Comparison of ENCODE assay signal across 9 cellular contexts in genomic region chr1:119713039-119713537, GRCh38. TPM values are rescaled to one million over a fixed set of nuclear protein-coding genes. Genes with fewer than 3 reads are reported as not detected.
DNase-seq lines count a peak whose midpoint lies in the region; ATAC-seq and TF ChIP-seq lines count a peak whose summit lies in the region.
"Had no signal": no experiment of that assay in that cellular context is flagged by ENCODE, and none has a peak within 500 bp of the region (broad histone marks: within the 10 kb centered on the region; RNA-seq: fewer than 3 reads in every experiment).

No MANE protein-coding gene starts in this region.

- H3K27me3 ChIP-seq in AG04450 (ENCODE audit: control insufficient read depth, insufficient read depth, low read length): peaks cover 14% of the 10 kb centered on the region
- H3K27me3 ChIP-seq in right cardiac atrium (ENCODE audit: control insufficient read depth, insufficient read depth): no peaks in the 10 kb centered on the region
- peaks cover 21% of the 10 kb centered on the region for H3K27me3 ChIP-seq in skeletal muscle satellite cell (ENCODE audit: control insufficient read depth, insufficient read depth, low read length)

- H3K9me3 ChIP-seq in AG04450 (ENCODE audit: control insufficient read depth, insufficient read depth, low read length) (peaks cover 3% of the 10 kb centered on the region; the same call in 1 of the 2 replicates), right cardiac atrium (ENCODE audit: control insufficient read depth, low read length) (no peaks in the 10 kb centered on the region), skeletal muscle satellite cell (replicated peaks; ENCODE audit: low read length) (no peaks in the 10 kb centered on the region)

- peak overlapping the region; percentile 59 for H3K9ac ChIP-seq in skeletal muscle satellite cell (ENCODE audit: low read depth, low read length)

- no peaks in the 10 kb centered on the region for H3K27me3 Mint-ChIP-seq in activated CD8-positive, alpha-beta T cell treated with anti-CD3 and anti-CD28 coated beads for 36 hours

- no peaks in the 10 kb centered on the region for H3K4me1 ChIP-seq in right cardiac atrium (ENCODE audit: control insufficient read depth, insufficient read depth, low read length)
- peaks cover 16% of the 10 kb centered on the region for H3K4me1 ChIP-seq in skeletal muscle satellite cell (ENCODE audit: control insufficient read depth, insufficient read depth, low read length)

- peaks cover 2% of the 10 kb centered on the region for H3K9me3 Mint-ChIP-seq in activated CD8-positive, alpha-beta T cell treated with anti-CD3 and anti-CD28 coated beads for 36 hours

- peaks cover 43% of the 10 kb centered on the region for H3K4me1 Mint-ChIP-seq in activated CD8-positive, alpha-beta T cell treated with anti-CD3 and anti-CD28 coated beads for 36 hours (ENCODE audit: low read depth)

- TF ChIP-seq CTCF in AG04450 (IDR thresholded peaks at IDR 0.05; ENCODE audit: low read depth, low read length): no peak
- no peak for TF ChIP-seq CTCF in HFF-Myc (IDR thresholded peaks at IDR 0.05; ENCODE audit: low read depth, low read length, missing control alignments)
- no peak for TF ChIP-seq CTCF in activated CD8-positive, alpha-beta T cell treated with anti-CD3 and anti-CD28 coated beads for 36 hours (IDR thresholded peaks at IDR 0.05)

- H3K36me3 ChIP-seq in skeletal muscle satellite cell (ENCODE audit: insufficient read depth, low read length): no peaks in the 10 kb centered on the region

- CTCF ChIA-PET in AG04450 (lab: Charles Lee): interaction anchor here (4.3 kb wide), 1 partner anchor 38 kb away, joined by 29 read pairs; no protein-coding TSS in a partner anchor
- CTCF ChIA-PET in activated CD8-positive, alpha-beta T cell treated with anti-CD3 and anti-CD28 coated beads for 36 hours (lab: Charles Lee): interaction anchor here (0.8 to 1.4 kb wide), 2 partner anchors 33 to 37 kb away, joined by 3 read pairs; no protein-coding TSS in a partner anchor

- POLR2A ChIA-PET in AG04450 (lab: Yijun Ruan, JAX): no interaction called here
- POLR2A ChIA-PET in activated CD8-positive, alpha-beta T cell treated with anti-CD3 and anti-CD28 coated beads for 36 hours (lab: Charles Lee): interaction anchor here (1.4 kb wide), 1 partner anchor 23 kb away, joined by 3 read pairs; no protein-coding TSS in a partner anchor

- H3K27ac ChIP-seq in AG04450 (ENCODE audit: low read depth, low read length) (peak overlapping the region; percentile 85), right cardiac atrium (ENCODE audit: low read length) (peak overlapping the region; percentile 55)

- intact Hi-C loops in activated CD8-positive, alpha-beta T cell treated with anti-CD3 and anti-CD28 coated beads for 36 hours (cut with micrococcal nuclease): no loop called here
- intact Hi-C loops in right cardiac atrium (cut with DNase I): no loop called here

- peak overlapping the region; percentile 99 for H3K4me3 ChIP-seq in AG04450 (ENCODE audit: low read depth, low read length)
- H3K4me3 ChIP-seq in HFF-Myc (replicated peaks; ENCODE audit: low read depth, low read length): peak overlapping the region; percentile 95
- no peak overlapping the region for H3K4me3 ChIP-seq in right cardiac atrium (ENCODE audit: low read length)
- H3K4me3 ChIP-seq in skeletal muscle satellite cell (ENCODE audit: low read length): peak overlapping the region; percentile 73

- ATAC-seq in activated CD8-positive, alpha-beta T cell treated with anti-CD3 and anti-CD28 coated beads for 36 hours: no peak
- ATAC-seq in right cardiac atrium (peak in 1 of 2 donors; percentile 3), GM19328 (IDR thresholded peaks at IDR 0.05; ENCODE audit: unreplicated experiment) (no peak), HG02840 (IDR thresholded peaks at IDR 0.05; ENCODE audit: low FRiP score, unreplicated experiment) (no peak)

- no peak for DNase-seq in AG04450 (ENCODE audit: low read depth, low spot score)
- no peak for DNase-seq in HFF-Myc (ENCODE audit: extremely low read depth, low read depth)
- DNase-seq in activated CD8-positive, alpha-beta T cell treated with anti-CD3 and anti-CD28 coated beads for 36 hours: peak; percentile 17
- peak in 2 of 3 donors; percentile 51 to 55 for DNase-seq in right cardiac atrium
- DNase-seq in COLO829 (ENCODE audit: low spot score): no peak

- peak overlapping the region; percentile 99 for H3K4me3 Mint-ChIP-seq in activated CD8-positive, alpha-beta T cell treated with anti-CD3 and anti-CD28 coated beads for 36 hours

- H3K36me3 Mint-ChIP-seq in activated CD8-positive, alpha-beta T cell treated with anti-CD3 and anti-CD28 coated beads for 36 hours (ENCODE audit: low read depth): peaks cover 49% of the 10 kb centered on the region

- WGBS in right cardiac atrium: 40% methylated on average over 15 of the region's 15 CpGs

- peak overlapping the region; percentile 98 for H3K27ac Mint-ChIP-seq in activated CD8-positive, alpha-beta T cell treated with anti-CD3 and anti-CD28 coated beads for 36 hours

- H3K4me2 ChIP-seq in skeletal muscle satellite cell (ENCODE audit: low read length): peak overlapping the region; percentile 90

RNA-seq across cellular contexts. Expression of gene PHGDH, which starts 1.4 kb away (rescaled TPM):
- polyA plus RNA-seq in AG04450 (2011; rRNA removed) (108 and 174 TPM in 2 replicates), right cardiac atrium (11.9 TPM)
- 152 and 198 TPM in 2 replicates for polyA minus RNA-seq in AG04450 (2011; rRNA and poly(A)+ RNA removed)
- 100 to 1,000 TPM; 307 to 322 TPM for total RNA-seq in activated CD8-positive, alpha-beta T cell treated with anti-CD3 and anti-CD28 coated beads for 36 hours
- 10 to 100 TPM; 18.1 to 43.1 (median 20.5) TPM for total RNA-seq in right cardiac atrium
- 56.8 and 80.1 TPM in 2 replicates for total RNA-seq in skeletal muscle satellite cell (2012; rRNA removed)

RNA-seq across cellular contexts. Expression of gene HMGCS2, which starts 55.6 kb away (rescaled TPM):
- not detected in 2 replicates for polyA plus RNA-seq in AG04450 (2011; rRNA removed)
- not detected in 2 replicates for polyA minus RNA-seq in AG04450 (2011; rRNA and poly(A)+ RNA removed)
- total RNA-seq in activated CD8-positive, alpha-beta T cell treated with anti-CD3 and anti-CD28 coated beads for 36 hours: not detected
- 10 to 100 TPM in 3 of 4 donors, under 1 TPM in 1; 0.82 to 50.8 (median 21.4) TPM for total RNA-seq in right cardiac atrium
- polyA plus RNA-seq in right cardiac atrium: 18.5 TPM
- total RNA-seq in skeletal muscle satellite cell (2012; rRNA removed): not detected in 2 replicates
- total RNA-seq: mononuclear cell had no signal

Comparison
In these comparisons a context has a peak if more than half of its experiments do, and no peak if none do; other contexts are left out.
1. DNase-seq: peak in activated CD8-positive, alpha-beta T cell treated with anti-CD3 and anti-CD28 coated beads for 36 hours (single experiment) and right cardiac atrium (2 of 3); none in AG04450 (single experiment), HFF-Myc (single experiment) and COLO829 (single experiment).
2. RNA of gene PHGDH, which starts 1.4 kb away (total RNA-seq): 307 to 322 TPM in activated CD8-positive, alpha-beta T cell treated with anti-CD3 and anti-CD28 coated beads for 36 hours; 18.1 to 43.1 TPM in right cardiac atrium; every median in the first group is over 4 times any median in the second.